Comparison of ENCODE assay signal across 9 cellular contexts in genomic region chr7:47573758-47574472, GRCh38. TPM values are rescaled to one million over a fixed set of nuclear protein-coding genes. Genes with fewer than 3 reads are reported as not detected.
A peak's percentile ranks its signal among the peaks of the same experiment; 100 is the strongest.
DNase-seq lines count a peak whose midpoint lies in the region; ATAC-seq and TF ChIP-seq lines count a peak whose summit lies in the region.
"Had no signal": no experiment of that assay in that cellular context is flagged by ENCODE, and none has a peak within 500 bp of the region (broad histone marks: within the 10 kb centered on the region; RNA-seq: fewer than 3 reads in every experiment).

No MANE protein-coding gene starts in this region.

- no peak overlapping the region for H3K27ac Mint-ChIP-seq in stimulated activated naive CD8-positive, alpha-beta T cell treated with anti-CD3 and anti-CD28 coated beads, Interleukin-15, Interleukin-2, amounts not matched to agents 100 ng/mL and 50 ng/mL, for 24 hours
- H3K27ac Mint-ChIP-seq in brain, result peak overlapping the region; percentile 31 to 89 (median 63)
- peak overlapping the region; percentile 69 for H3K27ac Mint-ChIP-seq in memory B cell

- H3K4me1 Mint-ChIP-seq in stimulated activated naive CD8-positive, alpha-beta T cell treated with anti-CD3 and anti-CD28 coated beads, Interleukin-15, Interleukin-2, amounts not matched to agents 100 ng/mL and 50 ng/mL, for 24 hours (ENCODE audit: low read depth), result peaks cover 55% of the 10 kb centered on the region
- H3K4me1 Mint-ChIP-seq in brain (peaks cover 84% of the 10 kb centered on the region), memory B cell (peaks cover 52% of the 10 kb centered on the region)

- TF ChIP-seq CTCF in brain (conservative IDR thresholded peaks at IDR 0.05), result no peak

- DNase-seq in stimulated activated naive CD8-positive, alpha-beta T cell treated with anti-CD3 and anti-CD28 coated beads, Interleukin-15, Interleukin-2, amounts not matched to agents 100 U/mL and 50 U/mL, for 24 hours, result no peak
- DNase-seq in memory B cell (ENCODE audit: low spot score in 2 of 2) (no peak), NCI-H1694 (lab: John Stamatoyannopoulos, UW) (no peak), NCI-H2227 treated with DMSO at 0.1 percent for 48 hours (lab: John Stamatoyannopoulos, UW) (no peak)
- DNase-seq: occipital lobe had no signal

- peak overlapping the region; percentile 45 for H3K4me3 Mint-ChIP-seq in stimulated activated naive CD8-positive, alpha-beta T cell treated with anti-CD3 and anti-CD28 coated beads, Interleukin-15, Interleukin-2, amounts not matched to agents 100 ng/mL and 50 ng/mL, for 24 hours
- H3K4me3 Mint-ChIP-seq in brain (peak overlapping the region in 3 of 5 experiments; percentile 32 to 57 (median 38)), memory B cell (peak overlapping the region; percentile 75)

- ATAC-seq in stimulated activated naive CD8-positive, alpha-beta T cell treated with anti-CD3 and anti-CD28 coated beads, Interleukin-15, Interleukin-2, amounts not matched to agents 100 U/mL and 50 U/mL, for 24 hours, result no peak
- ATAC-seq in memory B cell (ENCODE audit: low read depth) (no peak), GM18861 (IDR thresholded peaks at IDR 0.05; ENCODE audit: unreplicated experiment) (no peak), GM21576 (IDR thresholded peaks at IDR 0.05; ENCODE audit: unreplicated experiment) (no peak)

- no peaks in the 10 kb centered on the region for H3K9me3 Mint-ChIP-seq in stimulated activated naive CD8-positive, alpha-beta T cell treated with anti-CD3 and anti-CD28 coated beads, Interleukin-15, Interleukin-2, amounts not matched to agents 100 ng/mL and 50 ng/mL, for 24 hours
- H3K9me3 Mint-ChIP-seq in brain, result peaks cover 0 to 7% (median 0%) of the 10 kb centered on the region in 5 experiments
- no peaks in the 10 kb centered on the region for H3K9me3 Mint-ChIP-seq in memory B cell

- H3K36me3 Mint-ChIP-seq in stimulated activated naive CD8-positive, alpha-beta T cell treated with anti-CD3 and anti-CD28 coated beads, Interleukin-15, Interleukin-2, amounts not matched to agents 100 ng/mL and 50 ng/mL, for 24 hours (ENCODE audit: low read depth), result no peaks in the 10 kb centered on the region
- peaks cover 11% of the 10 kb centered on the region for H3K36me3 Mint-ChIP-seq in brain
- H3K36me3 Mint-ChIP-seq in memory B cell, result peaks cover 7% of the 10 kb centered on the region

- peaks cover 3% of the 10 kb centered on the region for H3K27me3 Mint-ChIP-seq in stimulated activated naive CD8-positive, alpha-beta T cell treated with anti-CD3 and anti-CD28 coated beads, Interleukin-15, Interleukin-2, amounts not matched to agents 100 ng/mL and 50 ng/mL, for 24 hours
- H3K27me3 Mint-ChIP-seq in brain (peaks cover 5% of the 10 kb centered on the region), memory B cell (no peaks in the 10 kb centered on the region)

RNA-seq across cellular contexts. Expression of gene TNS3, which starts 8.0 kb away (rescaled TPM):
- 28.1 TPM for polyA plus RNA-seq in brain (ENCODE audit: insufficient read depth, low read depth, low replicate concordance)
